1 cellular context compared by ENCODE assay signal in genomic region chr9:6239048-6239461, GRCh38.
A peak's percentile ranks its signal among the peaks of the same experiment; 100 is the strongest.
TF ChIP-seq lines count a peak whose summit lies in the region.

No MANE protein-coding gene starts in this region.

TF ChIP-seq in HepG2, 621 proteins besides CTCF, POLR2A, EP300 and RAD21 (continues in another document):
- no peak for TF ChIP-seq SNAPC4 (CRISPR knock-in tag; IDR thresholded peaks at IDR 0.05)
- peak; percentile 50 for TF ChIP-seq DMAP1 (CRISPR knock-in tag; IDR thresholded peaks at IDR 0.05)
- TF ChIP-seq THAP11 (CRISPR knock-in tag; IDR thresholded peaks at IDR 0.05) = no peak; the same call in 1 of the 2 replicates
- TF ChIP-seq KMT2B (CRISPR knock-in tag; IDR thresholded peaks at IDR 0.05) = no peak
- no peak for TF ChIP-seq CREB3 (CRISPR knock-in tag; IDR thresholded peaks at IDR 0.05)
- no peak for TF ChIP-seq ZMAT3 (CRISPR knock-in tag; conservative IDR thresholded peaks at IDR 0.05)
- no peak for TF ChIP-seq TOPORS (CRISPR knock-in tag; IDR thresholded peaks at IDR 0.05)
- TF ChIP-seq ELK4 (CRISPR knock-in tag; IDR thresholded peaks at IDR 0.05; ENCODE audit: borderline replicate concordance) = no peak
- no peak; the same call in 1 of the 2 replicates for TF ChIP-seq GATAD2A (CRISPR knock-in tag; IDR thresholded peaks at IDR 0.05)
- 0 out of 2 replicates have a peak, but pooled peaks have one; percentile 21 for TF ChIP-seq HNF1A (IDR thresholded peaks at IDR 0.05; ENCODE audit: low read depth)
- no peak for TF ChIP-seq HNF1A (CRISPR knock-in tag; IDR thresholded peaks at IDR 0.05; ENCODE audit: borderline replicate concordance)
- TF ChIP-seq ZNF20 (CRISPR knock-in tag; IDR thresholded peaks at IDR 0.05) = no peak
- peak; percentile 84 for TF ChIP-seq PAXIP1 (CRISPR knock-in tag; conservative IDR thresholded peaks at IDR 0.05)
- TF ChIP-seq NPAS2 (CRISPR knock-in tag; IDR thresholded peaks at IDR 0.05; ENCODE audit: borderline replicate concordance) = no peak
- TF ChIP-seq GATAD1 (CRISPR knock-in tag; IDR thresholded peaks at IDR 0.05) = no peak
- TF ChIP-seq ATF7-NPFF (CRISPR knock-in tag; IDR thresholded peaks at IDR 0.05; ENCODE audit: low read depth) = no peak
- TF ChIP-seq MAX (IDR thresholded peaks at IDR 0.05) = peak; percentile 92
- 0 out of 2 replicates have a peak, but pooled peaks have one; percentile 28 for TF ChIP-seq ARNT2 (CRISPR knock-in tag; IDR thresholded peaks at IDR 0.05; ENCODE audit: low read depth)
- TF ChIP-seq ZNF30 (CRISPR knock-in tag; IDR thresholded peaks at IDR 0.05) = no peak
- TF ChIP-seq GABPA (IDR thresholded peaks at IDR 0.05; ENCODE audit: low read depth, low read length) = no peak
- TF ChIP-seq GABPA (CRISPR knock-in tag; IDR thresholded peaks at IDR 0.05; ENCODE audit: low read depth) = no peak; the same call in 1 of the 2 replicates
- TF ChIP-seq ISX (CRISPR knock-in tag; conservative IDR thresholded peaks at IDR 0.05) = no peak
- TF ChIP-seq SIN3A (IDR thresholded peaks at IDR 0.05; ENCODE audit: borderline replicate concordance, low read depth, low read length) = no peak
- no peak for TF ChIP-seq CC2D1A (CRISPR knock-in tag; IDR thresholded peaks at IDR 0.05)
- no peak for TF ChIP-seq ZSCAN12 (CRISPR knock-in tag; IDR thresholded peaks at IDR 0.05)
- TF ChIP-seq ZSCAN5A (CRISPR knock-in tag; IDR thresholded peaks at IDR 0.05; ENCODE audit: borderline replicate concordance) = no peak
- no peak for TF ChIP-seq ZNF580 (CRISPR knock-in tag; IDR thresholded peaks at IDR 0.05; ENCODE audit: borderline replicate concordance, low read depth)
- peak; percentile 81 for TF ChIP-seq HNF4A (CRISPR knock-in tag; IDR thresholded peaks at IDR 0.05)
- no peak for TF ChIP-seq ZSCAN20 (CRISPR knock-in tag; IDR thresholded peaks at IDR 0.05; ENCODE audit: borderline replicate concordance)
- no peak for TF ChIP-seq KAT7 (CRISPR knock-in tag; IDR thresholded peaks at IDR 0.05; ENCODE audit: borderline replicate concordance)
- TF ChIP-seq POGZ (CRISPR knock-in tag; IDR thresholded peaks at IDR 0.05) = no peak
- TF ChIP-seq ZNF639 (CRISPR knock-in tag; conservative IDR thresholded peaks at IDR 0.05) = no peak
- no peak for TF ChIP-seq GZF1 (CRISPR knock-in tag; IDR thresholded peaks at IDR 0.05)
- no peak for TF ChIP-seq HOXD1 (CRISPR knock-in tag; IDR thresholded peaks at IDR 0.05)
- no peak for TF ChIP-seq DRAP1 (CRISPR knock-in tag; IDR thresholded peaks at IDR 0.05)
- no peak for TF ChIP-seq ATM (IDR thresholded peaks at IDR 0.05; ENCODE audit: borderline replicate concordance)
- TF ChIP-seq KDM2A (CRISPR knock-in tag; IDR thresholded peaks at IDR 0.05; ENCODE audit: borderline replicate concordance, low read depth) = 0 out of 2 replicates have a peak, but pooled peaks have one; percentile 36
- no peak for TF ChIP-seq ZNF781 (CRISPR knock-in tag; IDR thresholded peaks at IDR 0.05; ENCODE audit: borderline replicate concordance, not compliant biosample characterization)
- no peak for TF ChIP-seq ZNF224 (CRISPR knock-in tag; IDR thresholded peaks at IDR 0.05)
- TF ChIP-seq MLLT10 (CRISPR knock-in tag; IDR thresholded peaks at IDR 0.05) = no peak
- no peak for TF ChIP-seq RARG (CRISPR knock-in tag; IDR thresholded peaks at IDR 0.05; ENCODE audit: low read depth)
- peak; percentile 90 for TF ChIP-seq SOX5 (CRISPR knock-in tag; IDR thresholded peaks at IDR 0.05; ENCODE audit: borderline replicate concordance)
- TF ChIP-seq ELF3 (CRISPR knock-in tag; IDR thresholded peaks at IDR 0.05) = no peak; the same call in 1 of the 2 replicates
- peak; percentile 54; the same call in 1 of the 2 replicates for TF ChIP-seq MYC (CRISPR knock-in tag; IDR thresholded peaks at IDR 0.05; ENCODE audit: borderline replicate concordance)
- no peak for TF ChIP-seq ZNF878 (CRISPR knock-in tag; IDR thresholded peaks at IDR 0.05)
- no peak for TF ChIP-seq ZNF550 (CRISPR knock-in tag; IDR thresholded peaks at IDR 0.05; ENCODE audit: borderline replicate concordance)
- TF ChIP-seq ZNF496 (CRISPR knock-in tag; IDR thresholded peaks at IDR 0.05; ENCODE audit: insufficient replicate concordance) = no peak
